ENCODE assay signal across 15 cellular contexts in the genomic region with DNA sequence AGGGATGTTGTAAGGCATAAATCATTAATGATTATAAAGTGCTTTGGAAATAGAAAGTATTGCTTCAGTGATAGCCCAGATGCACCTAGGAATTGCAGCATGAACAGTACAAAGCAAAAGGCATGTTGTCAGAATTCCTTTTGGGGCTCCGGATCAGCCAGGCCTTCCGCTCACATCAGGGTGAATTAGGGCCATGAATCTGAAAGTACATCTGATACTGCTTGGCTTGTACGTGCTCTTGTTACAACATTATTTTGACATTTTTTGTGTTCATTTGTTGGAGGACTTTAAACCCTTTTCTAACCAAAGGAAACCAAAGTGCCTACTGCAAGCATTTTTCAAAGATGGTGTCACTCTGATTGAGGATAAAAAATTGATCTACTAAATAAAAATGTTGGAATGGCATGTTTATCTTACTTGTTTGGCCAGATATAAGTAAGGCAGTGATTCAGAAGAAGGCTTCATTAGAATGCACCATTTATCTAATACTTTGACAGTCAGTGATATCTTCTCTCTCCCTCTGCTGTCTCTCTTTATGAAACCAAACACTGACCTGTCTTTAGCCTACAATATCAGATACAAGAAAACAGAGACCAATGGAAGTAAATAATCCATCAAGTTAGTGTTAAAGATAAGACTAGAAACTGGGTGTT.
"Had no signal": no experiment of that assay in that cellular context is flagged by ENCODE, and none has a peak within 500 bp of the region (broad histone marks: within the 10 kb centered on the region; RNA-seq: fewer than 3 reads in every experiment).

No MANE protein-coding gene starts in this region.

- ATAC-seq: activated CD8-positive, alpha-beta T cell treated with anti-CD3 and anti-CD28 coated beads, Interleukin-2, amount 10 ng/mL, durations not matched to agents 7 days and 5 days; left lung had no signal

- H3K27ac ChIP-seq: colonic mucosa, left lung, ovary, right atrium auricular region, spleen had no signal

- DNase-seq: activated CD4-positive, alpha-beta T cell treated with anti-CD3 and anti-CD28 coated beads for 4 hours; activated CD8-positive, alpha-beta memory T cell treated with anti-CD3 and anti-CD28 coated beads, Interleukin-2, amount 50 U/mL, for 48 hours; activated CD8-positive, alpha-beta T cell treated with anti-CD3 and anti-CD28 coated beads, Interleukin-2, amount 10 ng/mL, durations not matched to agents 7 days and 5 days; activated naive CD4-positive, alpha-beta T cell; colonic mucosa; effector memory CD4-positive, alpha-beta T cell; immature natural killer cell; left lung; nephron progenitor cell; ovary; spleen; stimulated activated naive CD4-positive, alpha-beta T cell treated with Interleukin-2 at 50 U/mL for 16 hours; T-helper 1 cell; trophoblast cell had no signal

- H3K27me3 ChIP-seq: colonic mucosa, left lung, ovary, right atrium auricular region, spleen had no signal

- H3K4me1 ChIP-seq: colonic mucosa, left lung, right atrium auricular region, spleen had no signal

- H3K36me3 ChIP-seq: colonic mucosa, left lung, ovary, right atrium auricular region, spleen had no signal

- H3K4me3 ChIP-seq: colonic mucosa, left lung, ovary, right atrium auricular region, spleen had no signal

- H3K9me3 ChIP-seq: colonic mucosa, left lung, ovary, right atrium auricular region had no signal
